In the genomic region with DNA sequence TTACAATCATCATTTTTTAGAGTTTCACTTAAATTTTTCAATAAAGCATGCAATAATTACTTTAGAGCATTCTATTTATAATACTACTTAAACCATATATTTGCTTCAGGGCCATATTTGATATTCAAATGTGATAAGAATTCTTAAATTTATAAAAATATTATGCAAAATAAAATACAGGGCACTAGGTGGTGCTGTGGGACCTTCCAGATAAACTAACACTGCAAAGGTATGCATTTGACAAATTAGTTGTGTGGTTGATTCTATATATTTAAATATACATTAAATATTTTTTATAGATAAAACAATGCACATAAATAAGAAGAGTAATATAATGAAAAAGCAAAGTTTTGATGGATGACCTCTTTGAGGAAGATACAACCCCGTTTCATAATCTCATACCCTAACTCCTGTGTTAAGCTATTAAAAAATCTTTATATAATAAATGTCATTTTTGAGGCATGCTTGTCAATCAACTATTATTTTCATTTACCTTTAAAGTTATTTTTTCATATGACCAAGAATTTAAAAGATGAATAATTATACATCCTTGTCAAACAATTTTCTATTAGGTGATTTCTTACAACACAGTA, we compare ENCODE assay signal across 8 cellular contexts.
DNase-seq lines count a peak whose midpoint lies in the region; TF ChIP-seq lines count a peak whose summit lies in the region.

No MANE protein-coding gene starts in this region.

- H3K4me3 Mint-ChIP-seq in activated CD4-positive, alpha-beta T cell treated with anti-CD3 and anti-CD28 coated beads, Interleukin-2, amount 10 ng/mL, durations not matched to agents 24 days and 14 days: no peak overlapping the region
- no peak overlapping the region for H3K4me3 Mint-ChIP-seq in activated T-helper 1 cell treated with anti-CD3 and anti-CD28 coated beads, Interleukin-12 subunit alpha, Interleukin-12 subunit beta, Interleukin-2, Interleukin-4 antibody, amounts not matched to agents 30 ng/mL and 10 ng/mL and 1 ng/mL, durations not matched to agents 14 hours and 24 hours and 36 hours

- intact Hi-C loops in activated CD4-positive, alpha-beta T cell treated with anti-CD3 and anti-CD28 coated beads, Interleukin-2, amount 10 ng/mL, durations not matched to agents 24 days and 14 days (cut with micrococcal nuclease): loop anchor here (2.0 to 5.0 kb wide), 2 partner anchors 180 to 294 kb away; a partner anchor contains a TSS
- intact Hi-C loops in thyroid gland (cut with DNase I): loop anchor here (10.0 kb wide), 1 partner anchor 752 kb away; no protein-coding TSS in a partner anchor
- intact Hi-C loops in activated T-helper 1 cell treated with anti-CD3 and anti-CD28 coated beads, Interleukin-12 subunit alpha, Interleukin-12 subunit beta, Interleukin-2, Interleukin-4 antibody, amounts not matched to agents 30 ng/mL and 10 ng/mL and 1 ng/mL, durations not matched to agents 14 hours and 24 hours and 36 hours (cut with micrococcal nuclease): loop anchor here (1.0 to 5.0 kb wide), 4 partner anchors 245 to 755 kb away; no protein-coding TSS in a partner anchor

- H3K36me3 Mint-ChIP-seq in activated CD4-positive, alpha-beta T cell treated with anti-CD3 and anti-CD28 coated beads, Interleukin-2, amount 10 ng/mL, durations not matched to agents 24 days and 14 days (ENCODE audit: low read depth): no peaks in the 10 kb centered on the region
- no peaks in the 10 kb centered on the region for H3K36me3 Mint-ChIP-seq in activated T-helper 1 cell treated with anti-CD3 and anti-CD28 coated beads, Interleukin-12 subunit alpha, Interleukin-12 subunit beta, Interleukin-2, Interleukin-4 antibody, amounts not matched to agents 30 ng/mL and 10 ng/mL and 1 ng/mL, durations not matched to agents 14 hours and 24 hours and 36 hours (ENCODE audit: low read depth)

- no peaks in the 10 kb centered on the region for H3K9me3 Mint-ChIP-seq in activated CD4-positive, alpha-beta T cell treated with anti-CD3 and anti-CD28 coated beads, Interleukin-2, amount 10 ng/mL, durations not matched to agents 24 days and 14 days
- no peaks in the 10 kb centered on the region for H3K9me3 Mint-ChIP-seq in activated T-helper 1 cell treated with anti-CD3 and anti-CD28 coated beads, Interleukin-12 subunit alpha, Interleukin-12 subunit beta, Interleukin-2, Interleukin-4 antibody, amounts not matched to agents 30 ng/mL and 10 ng/mL and 1 ng/mL, durations not matched to agents 14 hours and 24 hours and 36 hours

- no peaks in the 10 kb centered on the region for H3K27me3 Mint-ChIP-seq in activated CD4-positive, alpha-beta T cell treated with anti-CD3 and anti-CD28 coated beads, Interleukin-2, amount 10 ng/mL, durations not matched to agents 24 days and 14 days
- H3K27me3 Mint-ChIP-seq in activated T-helper 1 cell treated with anti-CD3 and anti-CD28 coated beads, Interleukin-12 subunit alpha, Interleukin-12 subunit beta, Interleukin-2, Interleukin-4 antibody, amounts not matched to agents 30 ng/mL and 10 ng/mL and 1 ng/mL, durations not matched to agents 14 hours and 24 hours and 36 hours (ENCODE audit: insufficient read depth): peaks cover 2% of the 10 kb centered on the region

- no peaks in the 10 kb centered on the region for H3K27me3 ChIP-seq in thyroid gland

- TF ChIP-seq POLR2A in thyroid gland (IDR thresholded peaks at IDR 0.05): no peak

- H3K4me1 Mint-ChIP-seq in activated CD4-positive, alpha-beta T cell treated with anti-CD3 and anti-CD28 coated beads, Interleukin-2, amount 10 ng/mL, durations not matched to agents 24 days and 14 days: peaks cover 6% of the 10 kb centered on the region
- peaks cover 7% of the 10 kb centered on the region for H3K4me1 Mint-ChIP-seq in activated T-helper 1 cell treated with anti-CD3 and anti-CD28 coated beads, Interleukin-12 subunit alpha, Interleukin-12 subunit beta, Interleukin-2, Interleukin-4 antibody, amounts not matched to agents 30 ng/mL and 10 ng/mL and 1 ng/mL, durations not matched to agents 14 hours and 24 hours and 36 hours (ENCODE audit: low read depth)

- no peaks in the 10 kb centered on the region for H3K36me3 ChIP-seq in thyroid gland

- in situ Hi-C loops in KBM-7 (cut with MboI; ENCODE audit: low pct_unique_long_range_greater_than_20kb, low sequenced_read_pairs): loop anchor here (25.0 kb wide), 1 partner anchor 545 kb away; no protein-coding TSS in a partner anchor

- H3K4me1 ChIP-seq in thyroid gland: no peaks in the 10 kb centered on the region

- TF ChIP-seq CTCF in thyroid gland (IDR thresholded peaks at IDR 0.05): peak in 5 of 6 experiments; percentile 14 to 73 (median 45)

- WGBS in thyroid gland, 2 donors: 95 to 97% methylated on average over 1 of the region's 1 CpG

- H3K27ac Mint-ChIP-seq in activated CD4-positive, alpha-beta T cell treated with anti-CD3 and anti-CD28 coated beads, Interleukin-2, amount 10 ng/mL, durations not matched to agents 24 days and 14 days: no peak overlapping the region
- H3K27ac Mint-ChIP-seq in activated T-helper 1 cell treated with anti-CD3 and anti-CD28 coated beads, Interleukin-12 subunit alpha, Interleukin-12 subunit beta, Interleukin-2, Interleukin-4 antibody, amounts not matched to agents 30 ng/mL and 10 ng/mL and 1 ng/mL, durations not matched to agents 14 hours and 24 hours and 36 hours: no peak overlapping the region

- H3K27ac ChIP-seq in thyroid gland: no peak overlapping the region

- H3K9me3 ChIP-seq in thyroid gland: no peaks in the 10 kb centered on the region

- DNase-seq in NCI-H510A treated with DMSO at 0.1 percent for 48 hours (lab: John Stamatoyannopoulos, UW) (peak; percentile 21), NCI-H510A (lab: John Stamatoyannopoulos, UW) (no peak), KBM-7 (peak; percentile 34), glomerular visceral epithelial cell (ENCODE audit: extremely low spot score) (peak; percentile 41), thyroid gland (peak in 1 of 2 donors; percentile 20), iPS-NIHi11 (ENCODE audit: low spot score) (no peak)
- peak; percentile 72 for DNase-seq in activated CD4-positive, alpha-beta T cell treated with anti-CD3 and anti-CD28 coated beads, Interleukin-2, amount 10 ng/mL, durations not matched to agents 24 days and 14 days
- no peak for DNase-seq in activated T-helper 1 cell treated with anti-CD3 and anti-CD28 coated beads, Interleukin-12 subunit alpha, Interleukin-12 subunit beta, Interleukin-2, Interleukin-4 antibody, amounts not matched to agents 30 ng/mL and 10 ng/mL and 1 ng/mL, durations not matched to agents 14 hours and 24 hours and 36 hours (ENCODE audit: low spot score)

- no peak overlapping the region for H3K4me3 ChIP-seq in thyroid gland (replicated peaks in 1 of 3)

Comparison
In these comparisons a context has a peak if more than half of its experiments do, and no peak if none do; other contexts are left out.
1. DNase-seq: peak in NCI-H510A treated with DMSO at 0.1 percent for 48 hours (single experiment), KBM-7 (single experiment), activated CD4-positive, alpha-beta T cell treated with anti-CD3 and anti-CD28 coated beads, Interleukin-2, amount 10 ng/mL, durations not matched to agents 24 days and 14 days (single experiment) and glomerular visceral epithelial cell (single experiment); none in NCI-H510A (single experiment), activated T-helper 1 cell treated with anti-CD3 and anti-CD28 coated beads, Interleukin-12 subunit alpha, Interleukin-12 subunit beta, Interleukin-2, Interleukin-4 antibody, amounts not matched to agents 30 ng/mL and 10 ng/mL and 1 ng/mL, durations not matched to agents 14 hours and 24 hours and 36 hours (single experiment) and iPS-NIHi11 (single experiment).